Comparison of ENCODE assay signal across 15 cellular contexts in the genomic region with DNA sequence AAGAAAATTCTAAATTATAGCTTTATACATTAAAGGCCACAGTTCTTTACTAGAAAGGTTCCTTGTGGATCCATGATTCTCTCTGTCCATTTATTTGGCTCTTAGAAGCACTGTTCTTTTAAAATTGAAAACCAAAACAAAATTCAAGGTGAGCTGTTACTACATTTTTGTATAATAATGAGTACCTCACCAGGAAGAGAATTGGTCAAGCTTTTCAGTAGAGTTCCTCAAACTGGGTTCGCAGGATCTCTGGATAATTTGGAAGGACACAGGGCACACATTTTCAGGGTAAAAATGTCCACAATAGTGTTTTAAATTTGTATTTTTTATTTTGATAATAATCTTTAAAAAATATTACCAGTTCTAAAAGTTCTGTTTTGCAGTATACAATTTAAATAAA.
DNase-seq lines count a peak whose midpoint lies in the region; ATAC-seq and TF ChIP-seq lines count a peak whose summit lies in the region.
"Had no signal": no experiment of that assay in that cellular context is flagged by ENCODE, and none has a peak within 500 bp of the region (broad histone marks: within the 10 kb centered on the region; RNA-seq: fewer than 3 reads in every experiment).

No MANE protein-coding gene starts in this region.

- H3K36me3 ChIP-seq in HUES64 (ENCODE audit: insufficient read depth, low read length) (no peaks in the 10 kb centered on the region), gastrocnemius medialis (no peaks in the 10 kb centered on the region), left ventricle myocardium inferior (no peaks in the 10 kb centered on the region)
- H3K36me3 ChIP-seq: BE2C had no signal

- DNase-seq in iPS DF 19.7 (ENCODE audit: low read depth, low spot score) (peak; percentile 5), gastrocnemius medialis (no peak), posterior vena cava (ENCODE audit: low spot score) (no peak), left ventricle myocardium inferior (no peak)
- no peak for DNase-seq in activated naive CD4-positive, alpha-beta T cell treated with anti-CD3 and anti-CD28 coated beads, Interleukin-2, amount 50 U/mL, for 72 hours (ENCODE audit: low spot score in 2 of 2)
- DNase-seq: ACHN; BE2C; C1 segment of cervical spinal cord; CD4-positive, CD25-positive, alpha-beta regulatory T cell; CD8-positive, alpha-beta memory T cell; COR-L47; DMS 273 treated with DMSO at 0.1 percent for 48 hours; GM23248; H7 had no signal

- no peak overlapping the region for H3K4me3 ChIP-seq in HUES64 (ENCODE audit: low read length)
- no peak overlapping the region for H3K4me3 ChIP-seq in gastrocnemius medialis
- H3K4me3 ChIP-seq in left ventricle myocardium inferior, result no peak overlapping the region
- H3K4me3 ChIP-seq: GM23248 had no signal

- WGBS in HUES64, result 50% methylated on average over 1 of the region's 1 CpG

- H3K27ac ChIP-seq in HUES64 (ENCODE audit: low read depth, low read length) (peak overlapping the region; percentile 24; the same call in 1 of the 2 replicates), gastrocnemius medialis (peak overlapping the region in 3 of 4 donors; percentile 65 to 78 (median 76)), left ventricle myocardium inferior (replicated peaks) (no peak overlapping the region)
- H3K27ac ChIP-seq: GM23248 had no signal

- TF ChIP-seq CTCF in gastrocnemius medialis (IDR thresholded peaks at IDR 0.05 in 4 of 5, conservative IDR thresholded peaks at IDR 0.05 in 1 of 5) (no peak), left ventricle myocardium inferior (IDR thresholded peaks at IDR 0.05; ENCODE audit: borderline replicate concordance) (no peak)

- H3K9ac ChIP-seq in HUES64 (ENCODE audit: low read depth, low read length), result no peak overlapping the region
- H3K9ac ChIP-seq: GM23248 had no signal

- H3K4me1 ChIP-seq in HUES64 (ENCODE audit: insufficient read depth, low read length) (peaks cover 31% of the 10 kb centered on the region), gastrocnemius medialis (peaks cover 29 to 34% of the 10 kb centered on the region in 2 donors), left ventricle myocardium inferior (peaks cover 7% of the 10 kb centered on the region)
- H3K4me1 ChIP-seq: BE2C had no signal

- in situ Hi-C loops in gastrocnemius medialis (cut with MboI; ENCODE audit: low sequenced_read_pairs in 4 of 4), result no loop called here

- H3K27ac Mint-ChIP-seq in activated naive CD4-positive, alpha-beta T cell treated with anti-CD3 and anti-CD28 coated beads, Interleukin-2, amount 50 U/mL, for 72 hours, result no peak overlapping the region
- H3K27ac Mint-ChIP-seq: CD4-positive, CD25-positive, alpha-beta regulatory T cell; CD8-positive, alpha-beta memory T cell had no signal

- no peaks in the 10 kb centered on the region for H3K36me3 Mint-ChIP-seq in activated naive CD4-positive, alpha-beta T cell treated with anti-CD3 and anti-CD28 coated beads, Interleukin-2, amount 50 U/mL, for 72 hours
- H3K36me3 Mint-ChIP-seq: CD4-positive, CD25-positive, alpha-beta regulatory T cell; CD8-positive, alpha-beta memory T cell had no signal

- TF ChIP-seq POLR2A in gastrocnemius medialis (IDR thresholded peaks at IDR 0.05), result no peak

- peaks cover 0 to 6% of the 10 kb centered on the region in 2 donors for H3K9me3 Mint-ChIP-seq in activated naive CD4-positive, alpha-beta T cell treated with anti-CD3 and anti-CD28 coated beads, Interleukin-2, amount 50 U/mL, for 72 hours

- intact Hi-C loops in gastrocnemius medialis (cut with DNase I; ENCODE audit: low total_unique reads), result loop anchor here (2.0 to 5.0 kb wide), 2 partner anchors 47 to 54 kb away; no protein-coding TSS in a partner anchor
- intact Hi-C loops in posterior vena cava (cut with DNase I), result no loop called here
- intact Hi-C loops in left ventricle myocardium inferior (cut with micrococcal nuclease), result no loop called here

- H3K9me3 ChIP-seq in HUES64 (ENCODE audit: insufficient read depth, low read depth, low read length), result no peaks in the 10 kb centered on the region
- no peaks in the 10 kb centered on the region for H3K9me3 ChIP-seq in gastrocnemius medialis
- H3K9me3 ChIP-seq in left ventricle myocardium inferior (replicated peaks), result no peaks in the 10 kb centered on the region
- H3K9me3 ChIP-seq: BE2C had no signal

- no peak for ATAC-seq in gastrocnemius medialis
- ATAC-seq in activated naive CD4-positive, alpha-beta T cell treated with anti-CD3 and anti-CD28 coated beads, Interleukin-2, amount 50 U/mL, for 72 hours, result no peak

- H3K27me3 ChIP-seq in HUES64 (ENCODE audit: insufficient read depth, low read length) (no peaks in the 10 kb centered on the region), gastrocnemius medialis (no peaks in the 10 kb centered on the region), left ventricle myocardium inferior (ENCODE audit: low read depth) (no peaks in the 10 kb centered on the region)
- H3K27me3 ChIP-seq: BE2C had no signal
